In genomic region chr12:53325539-53326061, GRCh38 we compare ENCODE assay signal across 9 cellular contexts. TPM values are rescaled to one million over a fixed set of nuclear protein-coding genes. Genes with fewer than 3 reads are reported as not detected.
DNase-seq lines count a peak whose midpoint lies in the region; ATAC-seq and TF ChIP-seq lines count a peak whose summit lies in the region.
"Had no signal": no experiment of that assay in that cellular context is flagged by ENCODE, and none has a peak within 500 bp of the region (broad histone marks: within the 10 kb centered on the region; RNA-seq: fewer than 3 reads in every experiment).

No MANE protein-coding gene starts in this region.

- peaks cover 21% of the 10 kb centered on the region for H3K4me1 ChIP-seq in SJSA1 (replicated peaks)

- intact Hi-C loops in lower leg skin (cut with DNase I; ENCODE audit: low total_unique reads), result no loop called here

- H3K9me3 ChIP-seq in SJSA1 (replicated peaks), result no peaks in the 10 kb centered on the region

- DNase-seq in GM03348 (ENCODE audit: low spot score) (peak; percentile 66), SJSA1 (ENCODE audit: low read depth in 1 of 2, low spot score in 2 of 2) (no peak), choroid plexus epithelial cell (ENCODE audit: low read depth) (no peak), lower leg skin (ENCODE audit: low spot score in 2 of 2) (peak in 1 of 2 donors; percentile 88), SK-N-DZ (ENCODE audit: low spot score) (no peak), kidney tubule cell (ENCODE audit: low spot score) (no peak)
- peak; percentile 47 for DNase-seq in stimulated activated CD8-positive, alpha-beta memory T cell treated with anti-CD3 and anti-CD28 coated beads, Interleukin-4, amount 100 ng/mL, for 48 hours

- no peak for TF ChIP-seq POLR2A in lower leg skin (IDR thresholded peaks at IDR 0.05)

- no peak for ATAC-seq in GM21423 (IDR thresholded peaks at IDR 0.05; ENCODE audit: unreplicated experiment)

- 1% methylated on average over 26 to 46 of the region's 47 CpGs for WGBS in lower leg skin, 2 donors

- H3K27ac ChIP-seq in SJSA1, result peak overlapping the region; percentile 87; the same call in 1 of the 2 replicates

- TF ChIP-seq CTCF in choroid plexus epithelial cell (conservative IDR thresholded peaks at IDR 0.05; ENCODE audit: low read depth, low read length), result no peak
- no peak for TF ChIP-seq CTCF in lower leg skin (IDR thresholded peaks at IDR 0.05)

- no peaks in the 10 kb centered on the region for H3K27me3 ChIP-seq in SJSA1 (replicated peaks)

- peak overlapping the region; percentile 58 for H3K4me3 ChIP-seq in SJSA1
- H3K4me3 ChIP-seq in choroid plexus epithelial cell (ENCODE audit: low read depth, low read length), result peak overlapping the region; percentile 62
- H3K4me3 ChIP-seq in lower leg skin (ENCODE audit: low read depth, poor library complexity, severe bottlenecking), result peak overlapping the region; percentile 54

- H3K36me3 ChIP-seq in SJSA1, result no peaks in the 10 kb centered on the region; the same call in 1 of the 2 replicates

RNA-seq across cellular contexts. Expression of gene AAAS, which starts 4.2 kb away (rescaled TPM):
- total RNA-seq in SJSA1 (2014; rRNA removed; shearing (Covaris generic)), result 51.8 and 52.0 TPM in 2 replicates
- 10 to 100 TPM; 41.4 to 47.1 (median 44.8) TPM for total RNA-seq in lower leg skin
- 147 and 171 TPM in 2 replicates for polyA plus RNA-seq in SK-N-DZ (2014; cell fraction: cytosol; rRNA removed)
- 254 and 291 TPM in 2 replicates for polyA plus RNA-seq in SK-N-DZ (2014; cell fraction: nucleus; rRNA removed)

RNA-seq across cellular contexts. Expression of gene SP7, which starts 10.6 kb away (rescaled TPM):
- not detected in 2 replicates for total RNA-seq in SJSA1 (2014; rRNA removed; shearing (Covaris generic))
- total RNA-seq in lower leg skin, result not detected
- 0.35 and 1.1 TPM in 2 replicates for polyA plus RNA-seq in SK-N-DZ (2014; cell fraction: cytosol; rRNA removed)
- 0.11 and 0.94 TPM in 2 replicates for polyA plus RNA-seq in SK-N-DZ (2014; cell fraction: nucleus; rRNA removed)
- total RNA-seq: T-helper 1 cell treated with Interleukin-12 subunit alpha and Interleukin-12 subunit beta and Interleukin-4 antibody, amounts not matched to agents 30 ng/mL and 1 ng/mL, for 36 hours had no signal

RNA-seq across cellular contexts. Expression of gene MYG1, which starts 26.1 kb away (rescaled TPM):
- total RNA-seq in SJSA1 (2014; rRNA removed; shearing (Covaris generic)), result 40.6 and 45.1 TPM in 2 replicates
- 10 to 100 TPM; 39.2 to 53.5 (median 46.8) TPM for total RNA-seq in lower leg skin
- polyA plus RNA-seq in SK-N-DZ (2014; cell fraction: cytosol; rRNA removed), result 99.9 and 106 TPM in 2 replicates
- 62.8 and 70.8 TPM in 2 replicates for polyA plus RNA-seq in SK-N-DZ (2014; cell fraction: nucleus; rRNA removed)

RNA-seq across cellular contexts. Expression of gene PFDN5, which starts 30.3 kb away (rescaled TPM):
- 450 and 523 TPM in 2 replicates for total RNA-seq in SJSA1 (2014; rRNA removed; shearing (Covaris generic))
- 100 to 1,000 TPM; 522 to 562 (median 543) TPM for total RNA-seq in lower leg skin
- 675 and 816 TPM in 2 replicates for polyA plus RNA-seq in SK-N-DZ (2014; cell fraction: cytosol; rRNA removed)
- polyA plus RNA-seq in SK-N-DZ (2014; cell fraction: nucleus; rRNA removed), result 822 and 978 TPM in 2 replicates

RNA-seq across cellular contexts. Expression of gene SP1, which starts 54.4 kb away (rescaled TPM):
- total RNA-seq in SJSA1 (2014; rRNA removed; shearing (Covaris generic)), result 19.8 and 33.9 TPM in 2 replicates
- 100 to 1,000 TPM in 2 of 4 donors, 10 to 100 TPM in 2; 89.6 to 111 (median 100) TPM for total RNA-seq in lower leg skin
- polyA plus RNA-seq in SK-N-DZ (2014; cell fraction: cytosol; rRNA removed), result 28.3 and 37.7 TPM in 2 replicates
- 20.2 and 29.3 TPM in 2 replicates for polyA plus RNA-seq in SK-N-DZ (2014; cell fraction: nucleus; rRNA removed)

Comparison
In these comparisons a context has a peak if more than half of its experiments do, and no peak if none do; other contexts are left out.
1. DNase-seq: peak in GM03348 (single experiment) and stimulated activated CD8-positive, alpha-beta memory T cell treated with anti-CD3 and anti-CD28 coated beads, Interleukin-4, amount 100 ng/mL, for 48 hours (single experiment); none in SJSA1 (0 of 2), choroid plexus epithelial cell (single experiment), SK-N-DZ (single experiment) and kidney tubule cell (single experiment).
2. Peak in every context shown above with its lines, with median percentiles within 50 percentile points of each other: H3K4me3 ChIP-seq.